Comparison of ENCODE assay signal across 10 cellular contexts in genomic region chr16:84851192-84852127, GRCh38. TPM values are rescaled to one million over a fixed set of nuclear protein-coding genes. Genes with fewer than 3 reads are reported as not detected.
DNase-seq lines count a peak whose midpoint lies in the region; ATAC-seq and TF ChIP-seq lines count a peak whose summit lies in the region.
"Had no signal": no experiment of that assay in that cellular context is flagged by ENCODE, and none has a peak within 500 bp of the region (broad histone marks: within the 10 kb centered on the region; RNA-seq: fewer than 3 reads in every experiment).

No MANE protein-coding gene starts in this region.

- H3K9me3 Mint-ChIP-seq in nephron, result peaks cover 6% of the 10 kb centered on the region
- H3K9me3 Mint-ChIP-seq in activated naive CD8-positive, alpha-beta T cell treated with anti-CD3 and anti-CD28 coated beads for 36 hours, result no peaks in the 10 kb centered on the region

- no peaks in the 10 kb centered on the region for H3K9me3 ChIP-seq in breast epithelium

- peaks cover 5% of the 10 kb centered on the region for H3K4me1 Mint-ChIP-seq in nephron
- no peaks in the 10 kb centered on the region for H3K4me1 Mint-ChIP-seq in activated naive CD8-positive, alpha-beta T cell treated with anti-CD3 and anti-CD28 coated beads for 36 hours

- H3K27me3 Mint-ChIP-seq in nephron (ENCODE audit: low read depth), result peaks cover 21% of the 10 kb centered on the region
- peaks cover 3% of the 10 kb centered on the region for H3K27me3 Mint-ChIP-seq in activated naive CD8-positive, alpha-beta T cell treated with anti-CD3 and anti-CD28 coated beads for 36 hours

- TF ChIP-seq CTCF in breast epithelium (IDR thresholded peaks at IDR 0.05) (no peak), nephron (IDR thresholded peaks at IDR 0.05; ENCODE audit: unreplicated experiment in 3 of 3) (no peak)

- no peak for TF ChIP-seq POLR2A in breast epithelium (IDR thresholded peaks at IDR 0.05)

- no peak for ATAC-seq in GM18520 (IDR thresholded peaks at IDR 0.05; ENCODE audit: unreplicated experiment)
- ATAC-seq in HG02759 (IDR thresholded peaks at IDR 0.05; ENCODE audit: unreplicated experiment), result no peak
- ATAC-seq in Right ventricle myocardium superior (ENCODE audit: poor library complexity), result no peak
- ATAC-seq: left ventricle myocardium superior had no signal

- no peak overlapping the region for H3K4me3 ChIP-seq in breast epithelium

- H3K27ac ChIP-seq in breast epithelium, result peak overlapping the region in 1 of 2 donors; percentile 20

- no peaks in the 10 kb centered on the region for H3K27me3 ChIP-seq in breast epithelium

- H3K4me3 Mint-ChIP-seq in nephron, result no peak overlapping the region
- no peak overlapping the region for H3K4me3 Mint-ChIP-seq in activated naive CD8-positive, alpha-beta T cell treated with anti-CD3 and anti-CD28 coated beads for 36 hours

- intact Hi-C loops in breast epithelium (cut with DNase I; ENCODE audit: low total_unique reads), result no loop called here
- intact Hi-C loops in Right ventricle myocardium superior (cut with DNase I), result no loop called here

- H3K4me1 ChIP-seq in breast epithelium, result no peaks in the 10 kb centered on the region

- peak overlapping the region in 2 of 3 experiments; percentile 18 to 61 for H3K27ac Mint-ChIP-seq in nephron
- no peak overlapping the region for H3K27ac Mint-ChIP-seq in activated naive CD8-positive, alpha-beta T cell treated with anti-CD3 and anti-CD28 coated beads for 36 hours

- peaks cover 29% of the 10 kb centered on the region for H3K36me3 Mint-ChIP-seq in nephron (ENCODE audit: low read depth)
- no peaks in the 10 kb centered on the region for H3K36me3 Mint-ChIP-seq in activated naive CD8-positive, alpha-beta T cell treated with anti-CD3 and anti-CD28 coated beads for 36 hours

- DNase-seq in DMS79 (lab: John Stamatoyannopoulos, UW) (peak; percentile 71), NCI-H2196 (lab: John Stamatoyannopoulos, UW; ENCODE audit: unreplicated experiment) (peak; percentile 73), breast epithelium (ENCODE audit: low spot score in 2 of 2) (peak; percentile 69 to 87), Right ventricle myocardium superior (no peak)
- DNase-seq in activated naive CD8-positive, alpha-beta T cell treated with anti-CD3 and anti-CD28 coated beads for 36 hours, result no peak
- DNase-seq: left ventricle myocardium superior, NCI-H2171 treated with DMSO at 0.1 percent for 48 hours had no signal

- no peaks in the 10 kb centered on the region for H3K36me3 ChIP-seq in breast epithelium

RNA-seq across cellular contexts. Expression of gene CRISPLD2, which starts 31.7 kb away (rescaled TPM):
- 100 to 1,000 TPM in 2 of 3 donors, 10 to 100 TPM in 1; 94.7 to 386 (median 216) TPM for total RNA-seq in breast epithelium
- total RNA-seq in activated naive CD8-positive, alpha-beta T cell treated with anti-CD3 and anti-CD28 coated beads for 36 hours, result not detected
- total RNA-seq in Right ventricle myocardium superior, result 23.5 TPM

Comparison
In these comparisons a context has a peak if more than half of its experiments do, and no peak if none do; other contexts are left out.
1. DNase-seq: peak in DMS79 (single experiment), NCI-H2196 (single experiment) and breast epithelium (2 of 2); none in activated naive CD8-positive, alpha-beta T cell treated with anti-CD3 and anti-CD28 coated beads for 36 hours (single experiment) and Right ventricle myocardium superior (single experiment).
2. RNA of gene CRISPLD2, which starts 31.7 kb away (total RNA-seq): 94.7 to 386 TPM in breast epithelium and 23.5 TPM in Right ventricle myocardium superior (single experiment); not detected in activated naive CD8-positive, alpha-beta T cell treated with anti-CD3 and anti-CD28 coated beads for 36 hours; every median in the first group is over 10 times any median in the second.